ENCODE assay signal across 1 cellular context in the genomic region with DNA sequence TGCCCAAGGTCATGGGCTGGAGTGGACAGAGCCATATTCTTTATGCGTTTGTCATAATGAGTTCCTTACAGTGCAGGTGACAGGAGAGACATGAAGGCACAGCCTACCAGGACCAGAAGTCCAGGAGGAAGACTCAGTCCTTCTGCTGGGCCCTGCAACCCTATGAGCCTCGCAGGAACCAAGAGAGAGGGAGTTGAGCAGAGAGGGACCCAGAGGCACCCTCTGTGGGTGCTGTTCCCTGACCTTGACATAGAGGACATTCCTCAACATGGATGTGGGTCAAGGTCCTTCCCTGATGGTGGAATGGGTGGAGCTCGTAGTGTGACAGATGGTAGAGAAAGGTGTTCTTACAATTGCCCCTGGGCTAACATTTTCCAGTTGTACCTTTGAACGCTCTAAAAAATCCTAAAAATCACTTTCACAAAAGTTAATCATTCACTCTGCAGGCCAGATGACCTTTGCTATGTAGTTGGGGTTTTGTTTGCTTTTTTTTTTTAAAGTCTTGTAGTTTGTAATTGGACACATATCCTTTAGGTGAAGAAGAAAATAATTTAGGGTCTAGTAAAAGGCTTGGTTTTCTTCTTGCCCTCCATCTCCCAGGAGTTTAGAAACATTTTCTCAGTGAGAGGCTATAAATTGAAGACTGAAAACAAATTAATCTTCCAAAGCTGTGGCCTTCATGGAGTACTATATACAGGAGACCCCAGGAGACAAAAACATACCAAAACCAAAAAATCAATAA.
TF ChIP-seq lines count a peak whose summit lies in the region.

No MANE protein-coding gene starts in this region.

TF ChIP-seq in HepG2, 621 proteins besides CTCF, POLR2A, EP300 and RAD21 (continued from another document and continues in another):
- TF ChIP-seq GABPB1 (CRISPR knock-in tag; IDR thresholded peaks at IDR 0.05) (0 out of 2 replicates have a peak, but pooled peaks have one; percentile 15), ZNF441 (CRISPR knock-in tag; IDR thresholded peaks at IDR 0.05; ENCODE audit: borderline replicate concordance) (no peak), CREM (IDR thresholded peaks at IDR 0.05) (peak; percentile 78), CREM (CRISPR knock-in tag; IDR thresholded peaks at IDR 0.05) (no peak), FOXA3 (CRISPR knock-in tag; IDR thresholded peaks at IDR 0.05) (peak; percentile 68), ZNF572 (CRISPR knock-in tag; IDR thresholded peaks at IDR 0.05) (no peak), ZNF724P (CRISPR knock-in tag; IDR thresholded peaks at IDR 0.05; ENCODE audit: borderline replicate concordance) (no peak), ZNF615 (CRISPR knock-in tag; IDR thresholded peaks at IDR 0.05; ENCODE audit: borderline replicate concordance) (no peak), ZNF44 (CRISPR knock-in tag; IDR thresholded peaks at IDR 0.05) (no peak), IRF2 (CRISPR knock-in tag; IDR thresholded peaks at IDR 0.05) (peak; percentile 81), ZNF839 (CRISPR knock-in tag; IDR thresholded peaks at IDR 0.05; ENCODE audit: borderline replicate concordance) (no peak), RFX1 (IDR thresholded peaks at IDR 0.05) (no peak), U2AF2 (IDR thresholded peaks at IDR 0.05; ENCODE audit: low read depth, low read length) (no peak), SYNCRIP (IDR thresholded peaks at IDR 0.05; ENCODE audit: insufficient read depth, low read depth, low read length) (no peak), ZC3H13 (CRISPR knock-in tag; IDR thresholded peaks at IDR 0.05) (no peak), ONECUT2 (CRISPR knock-in tag; IDR thresholded peaks at IDR 0.05) (no peak), STAG1 (CRISPR knock-in tag; IDR thresholded peaks at IDR 0.05) (peak; percentile 47), DPF2 (CRISPR knock-in tag; IDR thresholded peaks at IDR 0.05; ENCODE audit: borderline replicate concordance, low read depth) (0 out of 2 replicates have a peak, but pooled peaks have one; percentile 68), ATF7 (IDR thresholded peaks at IDR 0.05) (no peak), ATF7 (CRISPR knock-in tag; IDR thresholded peaks at IDR 0.05) (no peak), CREB1 (IDR thresholded peaks at IDR 0.05) (no peak), CREB1 (CRISPR knock-in tag; IDR thresholded peaks at IDR 0.05) (peak; percentile 64), MYNN (CRISPR knock-in tag; IDR thresholded peaks at IDR 0.05; ENCODE audit: low read depth) (no peak), ZNF703 (CRISPR knock-in tag; IDR thresholded peaks at IDR 0.05; ENCODE audit: borderline replicate concordance) (no peak), ZFP90 (CRISPR knock-in tag; IDR thresholded peaks at IDR 0.05; ENCODE audit: borderline replicate concordance) (no peak), FOXO1 (CRISPR knock-in tag; IDR thresholded peaks at IDR 0.05) (peak; percentile 60; the same call in 1 of the 2 replicates), TERF1 (CRISPR knock-in tag; IDR thresholded peaks at IDR 0.05) (no peak)
- TF ChIP-seq, protein P1, sequence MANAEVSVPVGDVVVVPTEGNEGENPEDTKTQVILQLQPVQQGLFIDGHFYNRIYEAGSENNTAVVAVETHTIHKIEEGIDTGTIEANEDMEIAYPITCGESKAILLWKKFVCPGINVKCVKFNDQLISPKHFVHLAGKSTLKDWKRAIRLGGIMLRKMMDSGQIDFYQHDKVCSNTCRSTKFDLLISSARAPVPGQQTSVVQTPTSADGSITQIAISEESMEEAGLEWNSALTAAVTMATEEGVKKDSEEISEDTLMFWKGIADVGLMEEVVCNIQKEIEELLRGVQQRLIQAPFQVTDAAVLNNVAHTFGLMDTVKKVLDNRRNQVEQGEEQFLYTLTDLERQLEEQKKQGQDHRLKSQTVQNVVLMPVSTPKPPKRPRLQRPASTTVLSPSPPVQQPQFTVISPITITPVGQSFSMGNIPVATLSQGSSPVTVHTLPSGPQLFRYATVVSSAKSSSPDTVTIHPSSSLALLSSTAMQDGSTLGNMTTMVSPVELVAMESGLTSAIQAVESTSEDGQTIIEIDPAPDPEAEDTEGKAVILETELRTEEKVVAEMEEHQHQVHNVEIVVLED (CRISPR knock-in tag; IDR thresholded peaks at IDR 0.05; ENCODE audit: borderline replicate concordance): no peak
- TF ChIP-seq, protein P2, sequence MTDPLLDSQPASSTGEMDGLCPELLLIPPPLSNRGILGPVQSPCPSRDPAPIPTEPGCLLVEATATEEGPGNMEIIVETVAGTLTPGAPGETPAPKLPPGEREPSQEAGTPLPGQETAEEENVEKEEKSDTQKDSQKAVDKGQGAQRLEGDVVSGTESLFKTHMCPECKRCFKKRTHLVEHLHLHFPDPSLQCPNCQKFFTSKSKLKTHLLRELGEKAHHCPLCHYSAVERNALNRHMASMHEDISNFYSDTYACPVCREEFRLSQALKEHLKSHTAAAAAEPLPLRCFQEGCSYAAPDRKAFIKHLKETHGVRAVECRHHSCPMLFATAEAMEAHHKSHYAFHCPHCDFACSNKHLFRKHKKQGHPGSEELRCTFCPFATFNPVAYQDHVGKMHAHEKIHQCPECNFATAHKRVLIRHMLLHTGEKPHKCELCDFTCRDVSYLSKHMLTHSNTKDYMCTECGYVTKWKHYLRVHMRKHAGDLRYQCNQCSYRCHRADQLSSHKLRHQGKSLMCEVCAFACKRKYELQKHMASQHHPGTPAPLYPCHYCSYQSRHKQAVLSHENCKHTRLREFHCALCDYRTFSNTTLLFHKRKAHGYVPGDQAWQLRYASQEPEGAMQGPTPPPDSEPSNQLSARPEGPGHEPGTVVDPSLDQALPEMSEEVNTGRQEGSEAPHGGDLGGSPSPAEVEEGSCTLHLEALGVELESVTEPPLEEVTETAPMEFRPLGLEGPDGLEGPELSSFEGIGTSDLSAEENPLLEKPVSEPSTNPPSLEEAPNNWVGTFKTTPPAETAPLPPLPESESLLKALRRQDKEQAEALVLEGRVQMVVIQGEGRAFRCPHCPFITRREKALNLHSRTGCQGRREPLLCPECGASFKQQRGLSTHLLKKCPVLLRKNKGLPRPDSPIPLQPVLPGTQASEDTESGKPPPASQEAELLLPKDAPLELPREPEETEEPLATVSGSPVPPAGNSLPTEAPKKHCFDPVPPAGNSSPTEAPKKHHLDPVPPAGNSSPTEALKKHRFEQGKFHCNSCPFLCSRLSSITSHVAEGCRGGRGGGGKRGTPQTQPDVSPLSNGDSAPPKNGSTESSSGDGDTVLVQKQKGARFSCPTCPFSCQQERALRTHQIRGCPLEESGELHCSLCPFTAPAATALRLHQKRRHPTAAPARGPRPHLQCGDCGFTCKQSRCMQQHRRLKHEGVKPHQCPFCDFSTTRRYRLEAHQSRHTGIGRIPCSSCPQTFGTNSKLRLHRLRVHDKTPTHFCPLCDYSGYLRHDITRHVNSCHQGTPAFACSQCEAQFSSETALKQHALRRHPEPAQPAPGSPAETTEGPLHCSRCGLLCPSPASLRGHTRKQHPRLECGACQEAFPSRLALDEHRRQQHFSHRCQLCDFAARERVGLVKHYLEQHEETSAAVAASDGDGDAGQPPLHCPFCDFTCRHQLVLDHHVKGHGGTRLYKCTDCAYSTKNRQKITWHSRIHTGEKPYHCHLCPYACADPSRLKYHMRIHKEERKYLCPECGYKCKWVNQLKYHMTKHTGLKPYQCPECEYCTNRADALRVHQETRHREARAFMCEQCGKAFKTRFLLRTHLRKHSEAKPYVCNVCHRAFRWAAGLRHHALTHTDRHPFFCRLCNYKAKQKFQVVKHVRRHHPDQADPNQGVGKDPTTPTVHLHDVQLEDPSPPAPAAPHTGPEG (CRISPR knock-in tag; IDR thresholded peaks at IDR 0.05): no peak; the same call in 1 of the 2 replicates
- TF ChIP-seq, protein P3, sequence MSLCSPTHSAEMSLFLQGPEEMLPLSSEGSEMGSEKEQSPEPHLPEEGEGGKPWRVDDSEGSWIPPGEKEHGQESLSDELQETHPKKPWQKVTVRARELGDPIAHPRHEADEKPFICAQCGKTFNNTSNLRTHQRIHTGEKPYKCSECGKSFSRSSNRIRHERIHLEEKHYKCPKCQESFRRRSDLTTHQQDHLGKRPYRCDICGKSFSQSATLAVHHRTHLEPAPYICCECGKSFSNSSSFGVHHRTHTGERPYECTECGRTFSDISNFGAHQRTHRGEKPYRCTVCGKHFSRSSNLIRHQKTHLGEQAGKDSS (CRISPR knock-in tag; IDR thresholded peaks at IDR 0.05; ENCODE audit: borderline replicate concordance, low read depth): 0 out of 2 replicates have a peak, but pooled peaks have one; percentile 53
- TF ChIP-seq, protein P4, sequence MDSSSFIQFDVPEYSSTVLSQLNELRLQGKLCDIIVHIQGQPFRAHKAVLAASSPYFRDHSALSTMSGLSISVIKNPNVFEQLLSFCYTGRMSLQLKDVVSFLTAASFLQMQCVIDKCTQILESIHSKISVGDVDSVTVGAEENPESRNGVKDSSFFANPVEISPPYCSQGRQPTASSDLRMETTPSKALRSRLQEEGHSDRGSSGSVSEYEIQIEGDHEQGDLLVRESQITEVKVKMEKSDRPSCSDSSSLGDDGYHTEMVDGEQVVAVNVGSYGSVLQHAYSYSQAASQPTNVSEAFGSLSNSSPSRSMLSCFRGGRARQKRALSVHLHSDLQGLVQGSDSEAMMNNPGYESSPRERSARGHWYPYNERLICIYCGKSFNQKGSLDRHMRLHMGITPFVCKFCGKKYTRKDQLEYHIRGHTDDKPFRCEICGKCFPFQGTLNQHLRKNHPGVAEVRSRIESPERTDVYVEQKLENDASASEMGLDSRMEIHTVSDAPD (CRISPR knock-in tag; IDR thresholded peaks at IDR 0.05): 0 out of 2 replicates have a peak, but pooled peaks have one; percentile 20
- TF ChIP-seq, protein P5, sequence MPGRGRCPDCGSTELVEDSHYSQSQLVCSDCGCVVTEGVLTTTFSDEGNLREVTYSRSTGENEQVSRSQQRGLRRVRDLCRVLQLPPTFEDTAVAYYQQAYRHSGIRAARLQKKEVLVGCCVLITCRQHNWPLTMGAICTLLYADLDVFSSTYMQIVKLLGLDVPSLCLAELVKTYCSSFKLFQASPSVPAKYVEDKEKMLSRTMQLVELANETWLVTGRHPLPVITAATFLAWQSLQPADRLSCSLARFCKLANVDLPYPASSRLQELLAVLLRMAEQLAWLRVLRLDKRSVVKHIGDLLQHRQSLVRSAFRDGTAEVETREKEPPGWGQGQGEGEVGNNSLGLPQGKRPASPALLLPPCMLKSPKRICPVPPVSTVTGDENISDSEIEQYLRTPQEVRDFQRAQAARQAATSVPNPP (CRISPR knock-in tag; IDR thresholded peaks at IDR 0.05): no peak
- TF ChIP-seq, protein P6, sequence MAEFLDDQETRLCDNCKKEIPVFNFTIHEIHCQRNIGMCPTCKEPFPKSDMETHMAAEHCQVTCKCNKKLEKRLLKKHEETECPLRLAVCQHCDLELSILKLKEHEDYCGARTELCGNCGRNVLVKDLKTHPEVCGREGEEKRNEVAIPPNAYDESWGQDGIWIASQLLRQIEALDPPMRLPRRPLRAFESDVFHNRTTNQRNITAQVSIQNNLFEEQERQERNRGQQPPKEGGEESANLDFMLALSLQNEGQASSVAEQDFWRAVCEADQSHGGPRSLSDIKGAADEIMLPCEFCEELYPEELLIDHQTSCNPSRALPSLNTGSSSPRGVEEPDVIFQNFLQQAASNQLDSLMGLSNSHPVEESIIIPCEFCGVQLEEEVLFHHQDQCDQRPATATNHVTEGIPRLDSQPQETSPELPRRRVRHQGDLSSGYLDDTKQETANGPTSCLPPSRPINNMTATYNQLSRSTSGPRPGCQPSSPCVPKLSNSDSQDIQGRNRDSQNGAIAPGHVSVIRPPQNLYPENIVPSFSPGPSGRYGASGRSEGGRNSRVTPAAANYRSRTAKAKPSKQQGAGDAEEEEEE (CRISPR knock-in tag; IDR thresholded peaks at IDR 0.05; ENCODE audit: borderline replicate concordance): no peak
- TF ChIP-seq, protein P7, sequence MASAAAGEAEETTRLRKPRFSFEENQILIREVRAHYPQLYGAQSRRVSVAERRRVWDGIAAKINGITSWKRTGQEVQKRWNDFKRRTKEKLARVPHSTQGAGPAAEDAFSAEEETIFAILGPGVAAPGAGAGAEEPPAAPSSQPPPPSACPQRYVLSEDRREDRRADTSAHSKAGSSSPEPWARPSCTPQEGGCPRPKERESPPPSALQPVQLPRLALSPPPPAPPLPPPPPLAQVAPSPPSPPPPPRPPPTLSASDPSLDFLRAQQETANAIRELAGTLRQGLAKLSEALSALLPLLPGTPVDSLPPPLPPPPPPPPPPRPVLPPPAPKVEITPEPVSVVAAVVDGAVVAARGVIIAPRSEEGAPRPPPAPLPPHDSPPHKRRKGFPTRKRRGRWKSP (CRISPR knock-in tag; IDR thresholded peaks at IDR 0.05): no peak; the same call in 1 of the 2 replicates
- TF ChIP-seq, protein P8, sequence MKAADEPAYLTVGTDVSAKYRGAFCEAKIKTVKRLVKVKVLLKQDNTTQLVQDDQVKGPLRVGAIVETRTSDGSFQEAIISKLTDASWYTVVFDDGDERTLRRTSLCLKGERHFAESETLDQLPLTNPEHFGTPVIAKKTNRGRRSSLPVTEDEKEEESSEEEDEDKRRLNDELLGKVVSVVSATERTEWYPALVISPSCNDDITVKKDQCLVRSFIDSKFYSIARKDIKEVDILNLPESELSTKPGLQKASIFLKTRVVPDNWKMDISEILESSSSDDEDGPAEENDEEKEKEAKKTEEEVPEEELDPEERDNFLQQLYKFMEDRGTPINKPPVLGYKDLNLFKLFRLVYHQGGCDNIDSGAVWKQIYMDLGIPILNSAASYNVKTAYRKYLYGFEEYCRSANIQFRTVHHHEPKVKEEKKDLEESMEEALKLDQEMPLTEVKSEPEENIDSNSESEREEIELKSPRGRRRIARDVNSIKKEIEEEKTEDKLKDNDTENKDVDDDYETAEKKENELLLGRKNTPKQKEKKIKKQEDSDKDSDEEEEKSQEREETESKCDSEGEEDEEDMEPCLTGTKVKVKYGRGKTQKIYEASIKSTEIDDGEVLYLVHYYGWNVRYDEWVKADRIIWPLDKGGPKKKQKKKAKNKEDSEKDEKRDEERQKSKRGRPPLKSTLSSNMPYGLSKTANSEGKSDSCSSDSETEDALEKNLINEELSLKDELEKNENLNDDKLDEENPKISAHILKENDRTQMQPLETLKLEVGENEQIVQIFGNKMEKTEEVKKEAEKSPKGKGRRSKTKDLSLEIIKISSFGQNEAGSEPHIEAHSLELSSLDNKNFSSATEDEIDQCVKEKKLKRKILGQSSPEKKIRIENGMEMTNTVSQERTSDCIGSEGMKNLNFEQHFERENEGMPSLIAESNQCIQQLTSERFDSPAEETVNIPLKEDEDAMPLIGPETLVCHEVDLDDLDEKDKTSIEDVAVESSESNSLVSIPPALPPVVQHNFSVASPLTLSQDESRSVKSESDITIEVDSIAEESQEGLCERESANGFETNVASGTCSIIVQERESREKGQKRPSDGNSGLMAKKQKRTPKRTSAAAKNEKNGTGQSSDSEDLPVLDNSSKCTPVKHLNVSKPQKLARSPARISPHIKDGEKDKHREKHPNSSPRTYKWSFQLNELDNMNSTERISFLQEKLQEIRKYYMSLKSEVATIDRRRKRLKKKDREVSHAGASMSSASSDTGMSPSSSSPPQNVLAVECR (CRISPR knock-in tag; IDR thresholded peaks at IDR 0.05; ENCODE audit: borderline replicate concordance): peak; percentile 43; the same call in 1 of the 2 replicates
